ENCODE assay signal across 1 cellular context in the genomic region with DNA sequence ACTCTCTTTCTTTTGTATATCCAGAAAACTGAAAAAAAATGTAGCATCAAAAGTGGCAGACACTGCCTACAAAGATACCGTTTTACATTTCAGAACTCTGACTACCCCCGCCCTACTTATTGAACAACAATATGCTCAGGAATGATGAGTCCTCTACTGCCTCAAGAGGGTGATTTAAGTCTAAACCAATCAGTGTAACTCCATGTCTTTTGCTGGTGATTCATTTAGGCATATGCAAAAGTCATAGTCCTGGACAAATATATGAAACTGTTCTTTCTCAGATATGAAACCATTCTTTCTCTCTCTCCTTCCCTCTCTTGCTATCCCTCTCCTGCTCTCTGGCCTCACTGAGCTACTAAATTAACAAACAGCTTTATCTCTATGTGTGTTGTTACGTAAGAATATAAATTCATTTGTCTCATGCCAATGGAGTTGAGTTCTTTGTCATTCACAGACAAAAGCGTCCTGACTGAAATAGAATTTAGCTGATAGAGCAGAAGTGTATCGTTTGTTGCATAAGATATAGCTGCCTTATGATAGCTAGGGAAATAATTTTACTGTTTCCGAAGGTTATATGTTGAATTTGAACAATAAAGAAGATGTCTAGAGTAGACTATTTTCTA.
TF ChIP-seq lines count a peak whose summit lies in the region.

No MANE protein-coding gene starts in this region.

TF ChIP-seq in HCT116, 20 proteins besides CTCF, POLR2A, EP300 and RAD21 (continued from another document):
- TF ChIP-seq REST (IDR thresholded peaks at IDR 0.05; ENCODE audit: low read depth) (no peak), EZH2phosphoT487 (IDR thresholded peaks at IDR 0.05; ENCODE audit: borderline replicate concordance) (no peak), EZH2 (IDR thresholded peaks at IDR 0.05) (no peak)
TF ChIP-seq in HCT116: peak in this region for 0.
